Comparison of ENCODE assay signal across 30 cellular contexts in genomic region chr10:101166430-101166829, GRCh38. TPM values are rescaled to one million over a fixed set of nuclear protein-coding genes. Genes with fewer than 3 reads are reported as not detected.
"Had no signal": no experiment of that assay in that cellular context is flagged by ENCODE, and none has a peak within 500 bp of the region (broad histone marks: within the 10 kb centered on the region; RNA-seq: fewer than 3 reads in every experiment).

No MANE protein-coding gene starts in this region.

- H3K4me1 ChIP-seq: thyroid gland, upper lobe of right lung, uterus, vagina had no signal

- H3K27ac ChIP-seq: stomach, suprapubic skin, testis, thoracic aorta, thyroid gland, tibial artery, tibial nerve, transverse colon, upper lobe of left lung, upper lobe of right lung, uterus, vagina had no signal

- ATAC-seq: stimulated activated effector memory CD8-positive, alpha-beta T cell treated with anti-CD3 and anti-CD28 coated beads, Interleukin-12 subunit alpha, Interleukin-12 subunit beta, amount 100 ng/mL, for 72 hours; stimulated activated memory B cell treated with anti-CD40 and anti-IgM and Interleukin-4, amounts not matched to agents 10 μg/mL and 1 μg/mL and 100 μg/mL, for 72 hours; stimulated activated naive B cell treated with anti-CD40 and anti-IgM and Interleukin-4, amounts not matched to agents 10 μg/mL and 1 μg/mL and 100 μg/mL, for 72 hours; stimulated activated naive CD8-positive, alpha-beta T cell treated with anti-CD3 and anti-CD28 coated beads, Interleukin-15, amount 100 ng/mL, for 72 hours; stimulated activated naive CD8-positive, alpha-beta T cell treated with anti-CD3 and anti-CD28 coated beads, Interleukin-15, Interleukin-2, amounts not matched to agents 100 U/mL and 50 U/mL, for 24 hours; upper lobe of right lung had no signal

- H3K4me3 ChIP-seq: stomach, suprapubic skin, testis, thoracic aorta, thyroid gland, tibial artery, tibial nerve, transverse colon, upper lobe of left lung, upper lobe of right lung, uterus, vagina had no signal

- H3K36me3 ChIP-seq: stomach, suprapubic skin, thoracic aorta, thyroid gland, tibial artery, tibial nerve, transverse colon, upper lobe of left lung, upper lobe of right lung, uterus, vagina had no signal

- DNase-seq: stimulated activated CD4-positive, alpha-beta T cell treated with anti-CD3 and anti-CD28 coated beads, Interleukin-2, amount 100 ng/mL, for 48 hours; stimulated activated CD4-positive, alpha-beta T cell treated with anti-CD3 and anti-CD28 coated beads, Interleukin-4, amount 100 ng/mL, for 1 hour; stimulated activated CD4-positive, alpha-beta T cell treated with anti-CD3 and anti-CD28 coated beads, Interleukin-4, amount 100 ng/mL, for 24 hours; stimulated activated CD4-positive, alpha-beta T cell treated with anti-CD3 and anti-CD28 coated beads, Interleukin-4, amount 100 ng/mL, for 4 hours; stimulated activated CD8-positive, alpha-beta memory T cell treated with anti-CD3 and anti-CD28 coated beads, Interleukin-4, amount 100 ng/mL, for 48 hours; stimulated activated naive B cell treated with anti-CD40 and anti-IgM and Interleukin-4, amounts not matched to agents 10 μg/mL and 1 μg/mL and 100 μg/mL, for 72 hours; stimulated activated naive CD4-positive, alpha-beta T cell; stimulated activated naive CD4-positive, alpha-beta T cell treated with Interleukin-2 at 50 U/mL for 16 hours; stimulated activated naive CD8-positive, alpha-beta T cell treated with anti-CD3 and anti-CD28 coated beads, Interleukin-15, amount 100 ng/mL, for 72 hours; stimulated activated naive CD8-positive, alpha-beta T cell treated with anti-CD3 and anti-CD28 coated beads, Interleukin-15, Interleukin-2, amounts not matched to agents 100 U/mL and 50 U/mL, for 24 hours; stomach; substantia nigra; testis; thyroid gland; tibial artery; transverse colon; trophoblast cell; upper lobe of left lung; upper lobe of right lung; uterus had no signal

- H3K27me3 ChIP-seq: testis, vagina had no signal

- H3K9me3 ChIP-seq: suprapubic skin, testis, thoracic aorta, thyroid gland, tibial artery, transverse colon, upper lobe of left lung, upper lobe of right lung, uterus, vagina had no signal

RNA-seq across cellular contexts. Expression of gene TLX1, which starts 35.3 kb away (rescaled TPM):
- total RNA-seq: subcutaneous adipose tissue, suprapubic skin, temporal lobe, thoracic aorta, thyroid gland, tibial nerve, upper lobe of left lung, upper lobe of right lung, ureter, urinary bladder, uterus, vagina had no signal
- polyA plus RNA-seq: stomach, urinary bladder had no signal
